9 cellular contexts compared by ENCODE assay signal in genomic region chr6:119346914-119347313, GRCh38. TPM values are rescaled to one million over a fixed set of nuclear protein-coding genes. Genes with fewer than 3 reads are reported as not detected.
A peak's percentile ranks its signal among the peaks of the same experiment; 100 is the strongest.
DNase-seq lines count a peak whose midpoint lies in the region; ATAC-seq and TF ChIP-seq lines count a peak whose summit lies in the region.
"Had no signal": no experiment of that assay in that cellular context is flagged by ENCODE, and none has a peak within 500 bp of the region (broad histone marks: within the 10 kb centered on the region; RNA-seq: fewer than 3 reads in every experiment).

No MANE protein-coding gene starts in this region.

- intact Hi-C loops in thyroid gland (cut with DNase I): loop anchor here (5.0 kb wide), 1 partner anchor 200 kb away; no protein-coding TSS in a partner anchor

- H3K4me1 Mint-ChIP-seq in activated CD8-positive, alpha-beta memory T cell treated with anti-CD3 and anti-CD28 coated beads, Interleukin-2, amount 10 ng/mL, durations not matched to agents 7 days and 5 days: peaks cover 59% of the 10 kb centered on the region

- H3K27me3 Mint-ChIP-seq in activated CD8-positive, alpha-beta memory T cell treated with anti-CD3 and anti-CD28 coated beads, Interleukin-2, amount 10 ng/mL, durations not matched to agents 7 days and 5 days: no peaks in the 10 kb centered on the region

- no peak for TF ChIP-seq POLR2A in thyroid gland (IDR thresholded peaks at IDR 0.05)

- no peaks in the 10 kb centered on the region for H3K9me3 Mint-ChIP-seq in activated CD8-positive, alpha-beta memory T cell treated with anti-CD3 and anti-CD28 coated beads, Interleukin-2, amount 10 ng/mL, durations not matched to agents 7 days and 5 days (ENCODE audit: low read depth)

- peaks cover 13% of the 10 kb centered on the region for H3K36me3 ChIP-seq in adipocyte (ENCODE audit: control insufficient read depth, insufficient read depth, low read length, severe bottlenecking)
- no peaks in the 10 kb centered on the region for H3K36me3 ChIP-seq in lung (ENCODE audit: control insufficient read depth in 2 of 2, insufficient read depth in 2 of 2, low read length in 2 of 2)
- no peaks in the 10 kb centered on the region for H3K36me3 ChIP-seq in thyroid gland

- H3K4me3 ChIP-seq in adipocyte (ENCODE audit: low read length): peak overlapping the region; percentile 89
- H3K4me3 ChIP-seq in lung: peak overlapping the region; percentile 47
- H3K4me3 ChIP-seq in thyroid gland (replicated peaks in 1 of 3): peak overlapping the region in 2 of 3 donors; percentile 4 to 95

- no peaks in the 10 kb centered on the region for H3K9me3 ChIP-seq in adipocyte (ENCODE audit: control insufficient read depth, low read length)
- no peaks in the 10 kb centered on the region for H3K9me3 ChIP-seq in lung (ENCODE audit: control insufficient read depth in 2 of 2, insufficient read depth in 1 of 2, low read length in 1 of 2)
- no peaks in the 10 kb centered on the region for H3K9me3 ChIP-seq in thyroid gland

- DNase-seq in activated CD8-positive, alpha-beta memory T cell treated with anti-CD3 and anti-CD28 coated beads, Interleukin-2, amount 10 ng/mL, durations not matched to agents 7 days and 5 days: no peak
- DNase-seq in activated CD8-positive, alpha-beta memory T cell treated with anti-CD3 and anti-CD28 coated beads for 24 hours: no peak
- DNase-seq in adipocyte (ENCODE audit: low read depth) (peak; percentile 34), lung (ENCODE audit: low spot score) (no peak), thyroid gland (no peak)

- H3K9ac ChIP-seq in adipocyte (ENCODE audit: low read length): peak overlapping the region; percentile 99

- peak overlapping the region; percentile 86 for H3K27ac Mint-ChIP-seq in activated CD8-positive, alpha-beta memory T cell treated with anti-CD3 and anti-CD28 coated beads, Interleukin-2, amount 10 ng/mL, durations not matched to agents 7 days and 5 days

- TF ChIP-seq CTCF in lung (IDR thresholded peaks at IDR 0.05; ENCODE audit: control extremely low read depth, extremely low read depth) (no peak), thyroid gland (IDR thresholded peaks at IDR 0.05) (no peak)

- H3K36me3 Mint-ChIP-seq in activated CD8-positive, alpha-beta memory T cell treated with anti-CD3 and anti-CD28 coated beads, Interleukin-2, amount 10 ng/mL, durations not matched to agents 7 days and 5 days: peaks cover 41% of the 10 kb centered on the region

- WGBS in lung, 2 donors: 12 to 15% methylated on average over 1 of the region's 1 CpG
- 61 to 63% methylated on average over 1 of the region's 1 CpG for WGBS in thyroid gland, 2 donors

- CTCF ChIA-PET in activated CD8-positive, alpha-beta memory T cell treated with anti-CD3 and anti-CD28 coated beads, Interleukin-2, amount 10 ng/mL, durations not matched to agents 7 days and 5 days (lab: Charles Lee): interaction anchor here (0.7 to 4.2 kb wide), 12 partner anchors 9 to 225 kb away, joined by 3 to 35 read pairs (median 4); no protein-coding TSS in a partner anchor

- ATAC-seq in activated CD8-positive, alpha-beta memory T cell treated with anti-CD3 and anti-CD28 coated beads, Interleukin-2, amount 10 ng/mL, durations not matched to agents 7 days and 5 days: no peak
- ATAC-seq in lung (ENCODE audit: insufficient read depth, low FRiP score): no peak
- ATAC-seq in GM21423 (IDR thresholded peaks at IDR 0.05; ENCODE audit: unreplicated experiment): no peak
- ATAC-seq in HG03469 (IDR thresholded peaks at IDR 0.05; ENCODE audit: unreplicated experiment): no peak
- no peak for ATAC-seq in HG02798 (IDR thresholded peaks at IDR 0.05; ENCODE audit: poor library complexity, unreplicated experiment)

- H3K27me3 ChIP-seq in adipocyte (replicated peaks; ENCODE audit: control insufficient read depth, insufficient read depth, low read length) (no peaks in the 10 kb centered on the region), lung (ENCODE audit: control insufficient read depth, insufficient read depth) (no peaks in the 10 kb centered on the region), thyroid gland (no peaks in the 10 kb centered on the region)

- peak overlapping the region in 1 of 2 donors; percentile 73 for H3K27ac ChIP-seq in lung (ENCODE audit: low read depth in 1 of 2, low read length in 1 of 2)
- peak overlapping the region; percentile 14 to 79 (median 69) for H3K27ac ChIP-seq in thyroid gland
- H3K27ac ChIP-seq: VCaP had no signal

- H3K4me1 ChIP-seq in adipocyte (ENCODE audit: control insufficient read depth, insufficient read depth, low read length) (peaks cover 53% of the 10 kb centered on the region), lung (ENCODE audit: control insufficient read depth in 2 of 2, insufficient read depth in 2 of 2, low read length in 2 of 2) (peaks cover 0 to 2% of the 10 kb centered on the region in 2 donors), thyroid gland (peaks cover 11 to 19% of the 10 kb centered on the region in 2 donors)

- H3K4me3 Mint-ChIP-seq in activated CD8-positive, alpha-beta memory T cell treated with anti-CD3 and anti-CD28 coated beads, Interleukin-2, amount 10 ng/mL, durations not matched to agents 7 days and 5 days: peak overlapping the region; percentile 91

RNA-seq across cellular contexts. Expression of gene MAN1A1, which starts 2.6 kb away (rescaled TPM):
- total RNA-seq in activated CD8-positive, alpha-beta memory T cell treated with anti-CD3 and anti-CD28 coated beads, Interleukin-2, amount 10 ng/mL, durations not matched to agents 7 days and 5 days: 10 to 100 TPM; 34.8 to 38.4 TPM
- total RNA-seq in lung (10 to 100 TPM; 69.2 to 71.0 TPM), thyroid gland (100 to 1,000 TPM in 3 of 4 donors, 10 to 100 TPM in 1; 71.7 to 170 (median 128) TPM)
- 10 to 100 TPM; 13.9 to 27.3 TPM for polyA plus RNA-seq in lung
